In the genomic region with DNA sequence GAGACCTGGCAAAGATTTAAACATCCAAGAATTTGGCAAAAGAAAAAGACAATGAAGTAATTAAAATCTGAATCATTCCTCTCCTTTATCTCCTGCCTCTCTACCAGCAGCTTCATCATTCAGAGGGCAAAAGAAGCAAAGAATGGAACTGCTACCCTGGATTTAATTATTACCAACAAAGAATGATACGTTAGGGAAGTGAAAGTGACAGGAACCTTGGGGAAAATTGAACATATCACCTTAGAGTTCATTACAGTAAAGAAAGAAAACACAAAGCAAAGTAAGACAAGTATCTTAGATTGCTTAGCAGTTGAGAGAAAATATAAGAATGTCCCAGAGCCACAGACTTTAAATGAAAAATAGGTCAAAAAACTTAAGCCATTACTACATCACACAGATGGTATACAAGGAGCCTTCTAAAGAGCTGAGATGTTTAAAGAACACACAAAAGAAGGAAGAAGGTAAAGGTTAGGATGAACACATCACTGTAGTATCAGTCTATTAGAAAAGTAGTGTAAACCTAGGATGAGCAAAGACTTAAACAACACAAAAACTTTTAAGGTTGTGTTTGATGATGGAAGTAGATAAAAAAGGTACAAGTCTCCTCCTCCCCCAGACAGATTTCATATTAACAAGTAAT, we compare ENCODE assay signal across 23 cellular contexts. TPM values are rescaled to one million over a fixed set of nuclear protein-coding genes. Genes with fewer than 3 reads are reported as not detected.
"Had no signal": no experiment of that assay in that cellular context is flagged by ENCODE, and none has a peak within 500 bp of the region (broad histone marks: within the 10 kb centered on the region; RNA-seq: fewer than 3 reads in every experiment).

No MANE protein-coding gene starts in this region.

- H3K27ac Mint-ChIP-seq: activated CD8-positive, alpha-beta T cell treated with anti-CD3 and anti-CD28 coated beads, Interleukin-2, amount 10 ng/mL, durations not matched to agents 7 days and 5 days; activated naive CD4-positive, alpha-beta T cell treated with anti-CD3 and anti-CD28 coated beads, Interleukin-2, amount 50 U/mL, for 24 hours had no signal

- H3K4me1 Mint-ChIP-seq: activated naive CD4-positive, alpha-beta T cell treated with anti-CD3 and anti-CD28 coated beads, Interleukin-2, amount 50 U/mL, for 24 hours had no signal

- H3K4me3 Mint-ChIP-seq: activated CD8-positive, alpha-beta T cell treated with anti-CD3 and anti-CD28 coated beads, Interleukin-2, amount 10 ng/mL, durations not matched to agents 7 days and 5 days; activated naive CD4-positive, alpha-beta T cell treated with anti-CD3 and anti-CD28 coated beads, Interleukin-2, amount 50 U/mL, for 24 hours had no signal

- H3K36me3 ChIP-seq: SJSA1 had no signal

- H3K4me1 ChIP-seq: SJSA1 had no signal

- H3K27me3 ChIP-seq: SJSA1 had no signal

- DNase-seq: activated CD4-positive, alpha-beta T cell treated with anti-CD3 and anti-CD28 coated beads for 48 hours; activated CD4-positive, alpha-beta T cell treated with anti-CD3 and anti-CD28 coated beads, Interleukin-2, amount 50 U/mL, for 4 hours; activated CD8-positive, alpha-beta memory T cell treated with anti-CD3 and anti-CD28 coated beads, Interleukin-2, amount 50 U/mL, for 48 hours; activated CD8-positive, alpha-beta T cell treated with anti-CD3 and anti-CD28 coated beads, Interleukin-2, amount 10 ng/mL, durations not matched to agents 7 days and 5 days; activated naive CD4-positive, alpha-beta T cell; activated T-cell treated with anti-CD3 and anti-CD28 coated beads, Interleukin-2, amount 50 U/mL, for 1 hour; aorta; central memory CD4-positive, alpha-beta T cell; NCI-H1105 treated with DMSO at 0.1 percent for 48 hours; NCI-H1436 treated with DMSO at 0.1 percent for 48 hours; NCI-H187; NCI-H2081; NCI-H446; NCI-H524; PC-3; SHP77; SW 1271 had no signal

- H3K9me3 ChIP-seq: SJSA1 had no signal

- H3K4me3 ChIP-seq: SJSA1 had no signal

- ATAC-seq: activated CD4-positive, CD25-positive, alpha-beta regulatory T cell treated with anti-CD3 and anti-CD28 coated beads, Interleukin-2, amount 50 U/mL, for 24 hours; activated CD8-positive, alpha-beta T cell treated with anti-CD3 and anti-CD28 coated beads, Interleukin-2, amount 10 ng/mL, durations not matched to agents 7 days and 5 days; PC-3; SK-N-SH treated with all-trans-retinoic acid at 6 μM for 48 hours had no signal

- H3K27ac ChIP-seq: SJSA1 had no signal

RNA-seq across cellular contexts. Expression of a gene that starts 17.5 kb away (rescaled TPM):
- total RNA-seq: bronchial epithelial cell; T-helper 1 cell treated with Interleukin-12 subunit alpha and Interleukin-12 subunit beta and Interleukin-4 antibody, amounts not matched to agents 30 ng/mL and 1 ng/mL, for 36 hours had no signal
